8 cellular contexts compared by ENCODE assay signal in genomic region chr14:88667555-88668273, GRCh38.
DNase-seq lines count a peak whose midpoint lies in the region; ATAC-seq and TF ChIP-seq lines count a peak whose summit lies in the region.

No MANE protein-coding gene starts in this region.

- H3K4me3 Mint-ChIP-seq in T-helper 17 cell (no peak overlapping the region), brain (no peak overlapping the region)

- H3K27me3 Mint-ChIP-seq in T-helper 17 cell (no peaks in the 10 kb centered on the region), brain (no peaks in the 10 kb centered on the region)

- peak; percentile 75 for ATAC-seq in GM18519 (IDR thresholded peaks at IDR 0.05; ENCODE audit: low FRiP score, unreplicated experiment)
- ATAC-seq in HG02973 (IDR thresholded peaks at IDR 0.05; ENCODE audit: unreplicated experiment), result peak; percentile 83
- ATAC-seq in T-helper 17 cell, result peak; percentile 80

- peaks cover 3 to 17% (median 6%) of the 10 kb centered on the region in 5 experiments for H3K9me3 Mint-ChIP-seq in brain

- CTCF ChIA-PET in AG04450 (lab: Charles Lee), result interaction anchor here (0.6 to 3.3 kb wide), 57 partner anchors 10 to 1256 kb away, joined by 3 to 24 read pairs (median 3); partner anchors contain the start of genes EML5 and TTC8

- peak; percentile 64 for DNase-seq in AG04450 (ENCODE audit: low read depth, low spot score)
- peak; percentile 89 for DNase-seq in NCI-H1694 (lab: John Stamatoyannopoulos, UW)
- peak in 2 of 3 donors; percentile 9 to 30 for DNase-seq in T-helper 17 cell
- DNase-seq in iPS-NIHi11 (ENCODE audit: low spot score), result peak; percentile 80
- DNase-seq in stimulated activated CD4-positive, alpha-beta T cell treated with anti-CD3 and anti-CD28 coated beads, Interleukin-15, amount 100 ng/mL, for 24 hours, result peak; percentile 40

- TF ChIP-seq CTCF in AG04450 (IDR thresholded peaks at IDR 0.05; ENCODE audit: low read depth, low read length) (peak; percentile 97), brain (conservative IDR thresholded peaks at IDR 0.05) (peak; percentile 76 to 88)

- H3K27ac Mint-ChIP-seq in T-helper 17 cell, result peak overlapping the region; percentile 5
- peak overlapping the region in 1 of 5 experiments; percentile 4 for H3K27ac Mint-ChIP-seq in brain

- H3K36me3 Mint-ChIP-seq in T-helper 17 cell (ENCODE audit: low read depth), result peaks cover 4% of the 10 kb centered on the region
- H3K36me3 Mint-ChIP-seq in brain, result peaks cover 14% of the 10 kb centered on the region

- H3K27me3 ChIP-seq in AG04450 (ENCODE audit: control insufficient read depth, insufficient read depth, low read length), result no peaks in the 10 kb centered on the region

- H3K4me1 Mint-ChIP-seq in T-helper 17 cell, result peaks cover 8% of the 10 kb centered on the region
- no peaks in the 10 kb centered on the region for H3K4me1 Mint-ChIP-seq in brain

- no peak overlapping the region for H3K27ac ChIP-seq in AG04450 (ENCODE audit: low read depth, low read length)

- H3K4me3 ChIP-seq in AG04450 (ENCODE audit: low read depth, low read length), result no peak overlapping the region

- POLR2A ChIA-PET in AG04450 (lab: Yijun Ruan, JAX), result interaction anchor here (1.0 kb wide), 1 partner anchor 333 kb away, joined by 4 read pairs; no protein-coding TSS in a partner anchor

- H3K9me3 ChIP-seq in AG04450 (ENCODE audit: control insufficient read depth, insufficient read depth, low read length) (no peaks in the 10 kb centered on the region), T-helper 17 cell (ENCODE audit: control insufficient read depth, low read length, poor library complexity, severe bottlenecking) (no peaks in the 10 kb centered on the region)

Comparison
In these comparisons a context has a peak if more than half of its experiments do, and no peak if none do; other contexts are left out.
1. DNase-seq: peak in every context shown above with its lines; median percentile 89 in NCI-H1694; 80 in iPS-NIHi11; 64 in AG04450; 40 in stimulated activated CD4-positive, alpha-beta T cell treated with anti-CD3 and anti-CD28 coated beads, Interleukin-15, amount 100 ng/mL, for 24 hours; 20 in T-helper 17 cell.